Comparison of ENCODE assay signal across 17 cellular contexts in the genomic region with DNA sequence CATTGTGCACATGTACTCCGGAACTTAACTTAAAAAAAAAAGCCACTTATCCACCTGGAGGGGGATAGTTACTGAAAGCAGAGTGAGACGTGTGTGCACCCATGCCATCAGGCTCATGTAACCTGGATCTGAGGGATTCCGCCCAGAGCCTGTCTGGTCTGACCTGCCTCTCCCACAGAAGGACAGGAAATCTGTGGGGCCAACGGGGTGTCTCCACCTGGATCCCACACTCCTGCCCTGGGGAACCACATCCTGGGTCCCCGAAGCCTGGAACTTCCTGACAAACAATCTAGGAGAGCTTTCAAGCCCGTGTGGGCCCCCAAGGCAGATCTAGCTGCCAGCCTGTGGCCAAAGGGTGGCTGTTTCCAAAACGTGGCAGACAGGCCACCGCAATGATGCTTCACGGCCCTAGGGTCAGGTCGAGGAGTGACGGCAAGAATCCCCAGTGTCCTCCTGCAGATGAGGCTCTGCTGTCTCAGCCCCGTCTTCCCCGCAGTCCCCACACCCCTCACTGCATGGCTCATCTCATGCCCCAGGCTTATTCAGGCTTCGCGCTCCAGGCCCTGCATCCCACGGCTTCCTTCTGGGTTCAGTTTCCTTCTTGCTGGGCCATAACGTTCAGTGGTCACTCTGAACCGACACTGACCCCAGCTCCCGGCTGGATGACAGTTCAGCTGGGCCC. TPM values are rescaled to one million over a fixed set of nuclear protein-coding genes. Genes with fewer than 3 reads are reported as not detected.
"Had no signal": no experiment of that assay in that cellular context is flagged by ENCODE, and none has a peak within 500 bp of the region (broad histone marks: within the 10 kb centered on the region; RNA-seq: fewer than 3 reads in every experiment).

No MANE protein-coding gene starts in this region.

- ATAC-seq: activated naive CD8-positive, alpha-beta T cell treated with anti-CD3 and anti-CD28 coated beads, Interleukin-2, amount 50 U/mL, for 24 hours; effector memory CD8-positive, alpha-beta T cell; lower lobe of right lung; stimulated activated naive B cell treated with anti-CD40 and anti-IgM and Interleukin-4, amounts not matched to agents 10 μg/mL and 1 μg/mL and 100 μg/mL, for 72 hours had no signal

- DNase-seq: activated CD4-positive, alpha-beta T cell treated with anti-CD3 and anti-CD28 coated beads, Interleukin-2, amount 50 U/mL, for 1 hour; activated naive CD4-positive, alpha-beta T cell treated with Interleukin-2 at 50 U/mL for 16 hours; activated naive CD8-positive, alpha-beta T cell treated with anti-CD3 and anti-CD28 coated beads, Interleukin-2, amount 50 U/mL, for 24 hours; cerebellar nuclear complex; dermis blood vessel endothelial cell; effector memory CD8-positive, alpha-beta T cell; lower lobe of right lung; stimulated activated CD4-positive, alpha-beta T cell treated with anti-CD3 and anti-CD28 coated beads, Interleukin-2, amount 100 ng/mL, for 48 hours; stimulated activated naive B cell treated with anti-CD40 and anti-IgM and Interleukin-4, amounts not matched to agents 10 μg/mL and 1 μg/mL and 100 μg/mL, for 72 hours; SW 1271; uterus had no signal

- H3K27ac Mint-ChIP-seq: activated naive CD8-positive, alpha-beta T cell treated with anti-CD3 and anti-CD28 coated beads, Interleukin-2, amount 50 U/mL, for 24 hours; activated T-helper 1 cell treated with anti-CD3 and anti-CD28 coated beads, Interleukin-12 subunit alpha, Interleukin-12 subunit beta, Interleukin-2, Interleukin-4 antibody, amounts not matched to agents 30 ng/mL and 10 ng/mL and 1 ng/mL, durations not matched to agents 14 hours and 24 hours and 36 hours; effector memory CD8-positive, alpha-beta T cell; mesothelial cell of epicardium; stimulated activated naive B cell treated with anti-CD40 and anti-IgM and Interleukin-4, amounts not matched to agents 10 μg/mL and 1 μg/mL and 100 μg/mL, for 72 hours had no signal

- H3K4me3 Mint-ChIP-seq: activated naive CD8-positive, alpha-beta T cell treated with anti-CD3 and anti-CD28 coated beads, Interleukin-2, amount 50 U/mL, for 24 hours; activated T-helper 1 cell treated with anti-CD3 and anti-CD28 coated beads, Interleukin-12 subunit alpha, Interleukin-12 subunit beta, Interleukin-2, Interleukin-4 antibody, amounts not matched to agents 30 ng/mL and 10 ng/mL and 1 ng/mL, durations not matched to agents 14 hours and 24 hours and 36 hours; effector memory CD8-positive, alpha-beta T cell; mesothelial cell of epicardium; neural crest cell; stimulated activated naive B cell treated with anti-CD40 and anti-IgM and Interleukin-4, amounts not matched to agents 10 μg/mL and 1 μg/mL and 100 μg/mL, for 72 hours had no signal

- H3K36me3 ChIP-seq: lower lobe of right lung, ovary, tibial artery, uterus had no signal

- H3K27me3 ChIP-seq: ovary, uterus had no signal

- H3K4me3 ChIP-seq: lower lobe of right lung, ovary, tibial artery, uterus had no signal

- H3K4me1 Mint-ChIP-seq: activated naive CD8-positive, alpha-beta T cell treated with anti-CD3 and anti-CD28 coated beads, Interleukin-2, amount 50 U/mL, for 24 hours; stimulated activated naive B cell treated with anti-CD40 and anti-IgM and Interleukin-4, amounts not matched to agents 10 μg/mL and 1 μg/mL and 100 μg/mL, for 72 hours had no signal

- H3K9me3 Mint-ChIP-seq: activated T-helper 1 cell treated with anti-CD3 and anti-CD28 coated beads, Interleukin-12 subunit alpha, Interleukin-12 subunit beta, Interleukin-2, Interleukin-4 antibody, amounts not matched to agents 30 ng/mL and 10 ng/mL and 1 ng/mL, durations not matched to agents 14 hours and 24 hours and 36 hours; effector memory CD8-positive, alpha-beta T cell; mesothelial cell of epicardium; neural crest cell had no signal

- H3K27ac ChIP-seq: epithelial cell of prostate, lower lobe of right lung, ovary, tibial artery, uterus had no signal

- H3K4me1 ChIP-seq: lower lobe of right lung, tibial artery, uterus had no signal

- H3K36me3 Mint-ChIP-seq: mesothelial cell of epicardium; stimulated activated naive B cell treated with anti-CD40 and anti-IgM and Interleukin-4, amounts not matched to agents 10 μg/mL and 1 μg/mL and 100 μg/mL, for 72 hours had no signal

- H3K9me3 ChIP-seq: lower lobe of right lung, uterus had no signal

RNA-seq across cellular contexts. Expression of a gene that starts 21.0 kb away (rescaled TPM):
- total RNA-seq: dermis blood vessel endothelial cell had no signal
